Comparison of ENCODE assay signal across 9 cellular contexts in the genomic region with DNA sequence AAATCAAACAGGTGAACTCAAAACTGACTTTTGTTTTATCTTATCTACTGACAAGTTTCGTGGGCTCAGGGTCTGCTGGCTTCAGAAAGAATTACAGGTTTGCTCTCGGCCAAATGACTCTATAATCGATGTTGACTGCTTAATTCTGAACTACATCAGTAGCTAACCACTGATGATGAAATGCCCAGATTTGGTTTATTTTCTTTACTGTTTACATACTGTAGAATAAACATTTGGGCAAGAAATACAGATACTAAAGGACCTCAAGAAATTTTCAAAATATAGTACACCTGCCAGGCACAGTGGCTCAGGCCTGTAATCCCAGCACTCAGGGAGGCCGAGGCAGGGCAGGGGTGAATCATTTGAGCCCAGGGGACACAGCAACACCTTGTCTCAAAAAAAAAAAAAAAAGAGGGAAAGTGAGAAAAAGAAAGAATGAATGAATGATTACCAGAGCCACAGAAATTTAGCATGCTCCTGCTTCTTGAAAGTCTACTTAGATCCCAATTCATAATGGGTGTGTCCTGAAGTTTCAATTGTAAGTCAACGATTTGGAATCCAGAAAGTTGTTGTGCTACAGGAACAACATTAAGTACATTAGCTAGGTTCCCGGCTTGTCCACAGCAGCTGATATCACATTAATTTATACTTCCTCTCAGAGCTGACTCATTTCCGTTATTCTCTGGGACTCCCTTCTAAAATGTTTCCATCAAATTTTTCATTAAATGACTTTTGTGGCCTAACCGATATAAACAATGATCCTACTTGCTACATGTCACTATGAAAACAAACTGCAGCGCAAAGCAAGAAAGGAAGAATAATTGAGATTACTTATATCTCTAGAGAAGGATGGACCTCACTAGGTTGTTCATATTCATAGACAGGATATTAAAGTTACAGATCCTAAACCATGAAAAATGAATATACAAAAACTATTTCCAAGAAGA.
DNase-seq lines count a peak whose midpoint lies in the region; ATAC-seq and TF ChIP-seq lines count a peak whose summit lies in the region.
"Had no signal": no experiment of that assay in that cellular context is flagged by ENCODE, and none has a peak within 500 bp of the region (broad histone marks: within the 10 kb centered on the region; RNA-seq: fewer than 3 reads in every experiment).

No MANE protein-coding gene starts in this region.

- ATAC-seq in activated CD8-positive, alpha-beta memory T cell treated with anti-CD3 and anti-CD28 coated beads, Interleukin-2, amount 10 ng/mL, durations not matched to agents 7 days and 5 days = peak; percentile 78

- DNase-seq in activated CD8-positive, alpha-beta memory T cell treated with anti-CD3 and anti-CD28 coated beads, Interleukin-2, amount 10 ng/mL, durations not matched to agents 7 days and 5 days = no peak
- no peak for DNase-seq in activated CD8-positive, alpha-beta memory T cell treated with anti-CD3 and anti-CD28 coated beads for 24 hours
- DNase-seq in RWPE1 (ENCODE audit: low spot score) = peak; percentile 54
- DNase-seq in foreskin fibroblast = peak; percentile 79 to 86
- no peak for DNase-seq in HAP-1 (ENCODE audit: low spot score in 2 of 2)
- no peak for DNase-seq in DMS153 (lab: John Stamatoyannopoulos, UW)
- DNase-seq in Peyer's patch = no peak

- H3K4me3 Mint-ChIP-seq in activated CD8-positive, alpha-beta memory T cell treated with anti-CD3 and anti-CD28 coated beads, Interleukin-2, amount 10 ng/mL, durations not matched to agents 7 days and 5 days = peak overlapping the region; percentile 19

- H3K4me1 ChIP-seq in subcutaneous abdominal adipose tissue (ENCODE audit: control insufficient read depth in 5 of 5, insufficient read depth in 5 of 5, low read length in 5 of 5) (peaks cover 2 to 35% (median 32%) of the 10 kb centered on the region in 5 donors), HAP-1 (peaks cover 21% of the 10 kb centered on the region), Peyer's patch (peaks cover 0 to 41% (median 0%) of the 10 kb centered on the region in 4 donors)

- no peaks in the 10 kb centered on the region for H3K27me3 Mint-ChIP-seq in activated CD8-positive, alpha-beta memory T cell treated with anti-CD3 and anti-CD28 coated beads, Interleukin-2, amount 10 ng/mL, durations not matched to agents 7 days and 5 days

- CTCF ChIA-PET in activated CD8-positive, alpha-beta memory T cell treated with anti-CD3 and anti-CD28 coated beads, Interleukin-2, amount 10 ng/mL, durations not matched to agents 7 days and 5 days (lab: Charles Lee) = interaction anchor here (0.6 to 3.7 kb wide), 4 partner anchors 29 to 566 kb away, joined by 4 to 16 read pairs (median 6); no protein-coding TSS in a partner anchor
- CTCF ChIA-PET in RWPE1 (lab: Yijun Ruan, JAX) = interaction anchor here (0.7 kb wide), 2 partner anchors 83 to 98 kb away, joined by 3 to 5 read pairs; no protein-coding TSS in a partner anchor

- H3K27me3 ChIP-seq in subcutaneous abdominal adipose tissue (ENCODE audit: control insufficient read depth in 5 of 5, insufficient read depth in 4 of 5, low read length in 5 of 5) = no peaks in the 10 kb centered on the region
- H3K27me3 ChIP-seq in HAP-1 (ENCODE audit: low read depth) = no peaks in the 10 kb centered on the region
- H3K27me3 ChIP-seq in Peyer's patch = no peaks in the 10 kb centered on the region

- H3K4me3 ChIP-seq in foreskin fibroblast (ENCODE audit: low read depth in 1 of 2, low read length in 2 of 2) (no peak overlapping the region), subcutaneous abdominal adipose tissue (ENCODE audit: low read depth in 1 of 5, low read length in 5 of 5) (no peak overlapping the region), HAP-1 (no peak overlapping the region), Peyer's patch (no peak overlapping the region)

- peak overlapping the region; percentile 66 for H3K27ac Mint-ChIP-seq in activated CD8-positive, alpha-beta memory T cell treated with anti-CD3 and anti-CD28 coated beads, Interleukin-2, amount 10 ng/mL, durations not matched to agents 7 days and 5 days

- H3K36me3 ChIP-seq in subcutaneous abdominal adipose tissue (ENCODE audit: control insufficient read depth in 5 of 5, insufficient read depth in 5 of 5, low read length in 5 of 5) (no peaks in the 10 kb centered on the region), HAP-1 (replicated peaks) (no peaks in the 10 kb centered on the region), Peyer's patch (no peaks in the 10 kb centered on the region)

- in situ Hi-C loops in HAP-1 (cut with MboI; ENCODE audit: low sequenced_read_pairs) = no loop called here

- H3K9me3 ChIP-seq in subcutaneous abdominal adipose tissue (ENCODE audit: control insufficient read depth in 5 of 5, low read length in 5 of 5) = no peaks in the 10 kb centered on the region
- no peaks in the 10 kb centered on the region for H3K9me3 ChIP-seq in HAP-1
- no peaks in the 10 kb centered on the region for H3K9me3 ChIP-seq in Peyer's patch

- H3K27ac ChIP-seq in RWPE1 = peak overlapping the region; percentile 68
- peak overlapping the region; percentile 55 for H3K27ac ChIP-seq in subcutaneous abdominal adipose tissue (ENCODE audit: low read depth, low read length)
- H3K27ac ChIP-seq in Peyer's patch = peak overlapping the region in 1 of 4 donors; percentile 18
- H3K27ac ChIP-seq: C4-2B had no signal

- POLR2A ChIA-PET in RWPE1 (lab: Yijun Ruan, JAX; ENCODE audit: low non-redundant PET) = no interaction called here

- no peak for TF ChIP-seq POLR2A in Peyer's patch (IDR thresholded peaks at IDR 0.05)

- no peaks in the 10 kb centered on the region for H3K9me3 Mint-ChIP-seq in activated CD8-positive, alpha-beta memory T cell treated with anti-CD3 and anti-CD28 coated beads, Interleukin-2, amount 10 ng/mL, durations not matched to agents 7 days and 5 days (ENCODE audit: low read depth)

- peaks cover 2% of the 10 kb centered on the region for H3K36me3 Mint-ChIP-seq in activated CD8-positive, alpha-beta memory T cell treated with anti-CD3 and anti-CD28 coated beads, Interleukin-2, amount 10 ng/mL, durations not matched to agents 7 days and 5 days

- peak overlapping the region in 1 of 5 donors; percentile 0 for H3K9ac ChIP-seq in subcutaneous abdominal adipose tissue (ENCODE audit: low read length in 5 of 5)

- H3K4me1 Mint-ChIP-seq in activated CD8-positive, alpha-beta memory T cell treated with anti-CD3 and anti-CD28 coated beads, Interleukin-2, amount 10 ng/mL, durations not matched to agents 7 days and 5 days = peaks cover 47% of the 10 kb centered on the region

- TF ChIP-seq CTCF in RWPE1 (conservative IDR thresholded peaks at IDR 0.05; ENCODE audit: low read depth) = no peak
- TF ChIP-seq CTCF in foreskin fibroblast (IDR thresholded peaks at IDR 0.05; ENCODE audit: low read depth, low read length) = no peak
- TF ChIP-seq CTCF in Peyer's patch (IDR thresholded peaks at IDR 0.05) = no peak

Comparison
In these comparisons a context has a peak if more than half of its experiments do, and no peak if none do; other contexts are left out.
1. DNase-seq: peak in RWPE1 (single experiment) and foreskin fibroblast (2 of 2); none in activated CD8-positive, alpha-beta memory T cell treated with anti-CD3 and anti-CD28 coated beads, Interleukin-2, amount 10 ng/mL, durations not matched to agents 7 days and 5 days (single experiment), activated CD8-positive, alpha-beta memory T cell treated with anti-CD3 and anti-CD28 coated beads for 24 hours (single experiment), HAP-1 (0 of 2), DMS153 (single experiment) and Peyer's patch (0 of 3).